Comparison of ENCODE assay signal across 8 cellular contexts in the genomic region with DNA sequence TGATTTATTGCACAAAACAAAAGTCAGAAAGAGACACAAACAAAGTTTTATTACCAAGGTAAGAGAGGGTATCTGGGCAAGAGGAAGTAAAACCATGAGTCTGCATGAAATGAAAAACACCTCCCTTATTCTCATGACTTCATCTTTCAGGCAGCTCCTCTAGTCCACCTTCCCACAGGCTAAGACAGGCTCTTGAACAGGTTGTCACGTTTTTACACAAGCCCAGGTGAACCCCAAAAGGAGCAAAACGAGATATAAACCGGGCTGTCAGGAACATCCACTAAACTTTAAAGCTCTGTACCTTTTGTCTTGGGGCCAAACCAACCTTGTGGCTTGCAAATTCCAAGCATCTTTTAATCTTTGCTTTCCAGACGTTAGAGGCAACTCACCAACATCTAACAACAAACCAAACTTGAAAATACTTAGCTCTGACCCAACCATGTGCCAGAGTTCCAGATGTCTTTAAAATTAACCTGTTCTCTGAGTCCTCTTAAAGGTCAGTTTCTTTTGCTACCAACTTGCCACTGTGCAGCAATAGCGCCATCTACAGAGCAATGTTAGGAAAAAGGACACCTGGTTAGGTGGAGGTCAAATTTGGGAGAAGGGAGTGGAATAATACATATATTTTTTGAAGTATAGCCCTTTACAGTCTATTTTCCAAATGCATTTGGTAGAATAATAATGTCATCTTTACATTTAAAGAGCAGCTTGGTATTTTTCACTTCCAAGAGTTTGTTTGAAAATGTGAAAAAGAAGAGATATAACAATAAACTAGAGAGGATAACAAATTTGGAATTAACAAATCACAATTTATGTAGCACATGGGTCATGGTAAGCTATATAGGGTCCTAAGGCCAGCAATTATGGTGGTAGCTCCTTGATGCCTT.
A peak's percentile ranks its signal among the peaks of the same experiment; 100 is the strongest.
DNase-seq lines count a peak whose midpoint lies in the region; ATAC-seq and TF ChIP-seq lines count a peak whose summit lies in the region.

No MANE protein-coding gene starts in this region.

- H3K27me3 Mint-ChIP-seq in GM23338 (ENCODE audit: insufficient read depth, low read depth, poor library complexity), result peaks cover 2% of the 10 kb centered on the region
- peaks cover 19% of the 10 kb centered on the region for H3K27me3 Mint-ChIP-seq in T-helper 2 cell treated with Interferon-gamma antibody and Interleukin-4, amounts not matched to agents 5 μg/mL and 100 μg/mL, for 36 hours (ENCODE audit: low read depth)

- no peaks in the 10 kb centered on the region for H3K9me2 ChIP-seq in GM23338 (ENCODE audit: insufficient read depth)

- H4K20me1 ChIP-seq in GM23338 (replicated peaks; ENCODE audit: insufficient read depth) (no peaks in the 10 kb centered on the region), osteoblast (ENCODE audit: insufficient read depth, low read length) (no peaks in the 10 kb centered on the region)

- peak overlapping the region; percentile 12; the same call in 1 of the 2 replicates for H2AFZ ChIP-seq in GM23338
- H2AFZ ChIP-seq in osteoblast (ENCODE audit: low read length), result no peak overlapping the region

- no peak overlapping the region for H3K27ac ChIP-seq in GM23338 (ENCODE audit: low read depth)
- no peak overlapping the region for H3K27ac ChIP-seq in effector memory CD4-positive, alpha-beta T cell (ENCODE audit: insufficient read depth, low read length, poor library complexity, severe bottlenecking)
- no peak overlapping the region for H3K27ac ChIP-seq in osteoblast (ENCODE audit: low read depth, low read length)

- H3K27me3 ChIP-seq in GM23338 (ENCODE audit: insufficient read depth), result no peaks in the 10 kb centered on the region
- no peaks in the 10 kb centered on the region for H3K27me3 ChIP-seq in effector memory CD4-positive, alpha-beta T cell (replicated peaks; ENCODE audit: control insufficient read depth, insufficient read depth, low read length, poor library complexity, severe bottlenecking)
- no peaks in the 10 kb centered on the region for H3K27me3 ChIP-seq in osteoblast (ENCODE audit: insufficient read depth, low read length)

- no peaks in the 10 kb centered on the region for H3K36me3 Mint-ChIP-seq in GM23338 (ENCODE audit: low read depth)
- no peaks in the 10 kb centered on the region for H3K36me3 Mint-ChIP-seq in T-helper 2 cell treated with Interferon-gamma antibody and Interleukin-4, amounts not matched to agents 5 μg/mL and 100 μg/mL, for 36 hours (ENCODE audit: low read depth)

- H3K27ac Mint-ChIP-seq in GM23338, result no peak overlapping the region
- H3K27ac Mint-ChIP-seq in T-helper 2 cell treated with Interferon-gamma antibody and Interleukin-4, amounts not matched to agents 5 μg/mL and 100 μg/mL, for 36 hours, result no peak overlapping the region

- peak; percentile 71 for DNase-seq in activated effector memory CD4-positive, alpha-beta T cell treated with anti-CD3 and anti-CD28 coated beads, Interleukin-2, amount 50 U/mL, for 16 hours
- no peak for DNase-seq in activated effector memory CD4-positive, alpha-beta T cell treated with Interleukin-2 at 50 U/mL for 16 hours
- DNase-seq in GM23338 (ENCODE audit: low spot score), result peak; percentile 85
- peak; percentile 54 for DNase-seq in Jurkat, Clone E6-1 (ENCODE audit: low read depth, low spot score)
- DNase-seq in T-helper 2 cell treated with Interferon-gamma antibody and Interleukin-4, amounts not matched to agents 5 μg/mL and 100 μg/mL, for 36 hours (ENCODE audit: low spot score), result peak; percentile 45
- peak in 2 of 3 donors; percentile 8 to 21 for DNase-seq in effector memory CD4-positive, alpha-beta T cell
- DNase-seq in osteoblast (ENCODE audit: insufficient read length, low spot score, missing footprints), result peak; percentile 19
- no peak for DNase-seq in ecto neural progenitor cell (ENCODE audit: low spot score)

- no peak overlapping the region for H3K4me3 ChIP-seq in GM23338
- H3K4me3 ChIP-seq in Jurkat, Clone E6-1 (ENCODE audit: low read length), result no peak overlapping the region
- H3K4me3 ChIP-seq in effector memory CD4-positive, alpha-beta T cell (ENCODE audit: insufficient read depth, low read depth, low read length, poor library complexity, severe bottlenecking), result no peak overlapping the region
- H3K4me3 ChIP-seq in osteoblast (ENCODE audit: insufficient read depth, low read length), result no peak overlapping the region

- H3K4me2 ChIP-seq in GM23338, result no peak overlapping the region
- H3K4me2 ChIP-seq in osteoblast (ENCODE audit: insufficient read depth, low read length), result no peak overlapping the region

- no peaks in the 10 kb centered on the region for H3K4me1 Mint-ChIP-seq in GM23338
- H3K4me1 Mint-ChIP-seq in T-helper 2 cell treated with Interferon-gamma antibody and Interleukin-4, amounts not matched to agents 5 μg/mL and 100 μg/mL, for 36 hours (ENCODE audit: low read depth), result peaks cover 28% of the 10 kb centered on the region

- no peaks in the 10 kb centered on the region for H3F3A ChIP-seq in GM23338 (replicated peaks; ENCODE audit: low read depth)

- H3K9me3 Mint-ChIP-seq in GM23338, result no peaks in the 10 kb centered on the region
- H3K9me3 Mint-ChIP-seq in T-helper 2 cell treated with Interferon-gamma antibody and Interleukin-4, amounts not matched to agents 5 μg/mL and 100 μg/mL, for 36 hours, result no peaks in the 10 kb centered on the region

- H3K9me3 ChIP-seq in effector memory CD4-positive, alpha-beta T cell (ENCODE audit: control insufficient read depth, low read length), result no peaks in the 10 kb centered on the region
- no peaks in the 10 kb centered on the region for H3K9me3 ChIP-seq in osteoblast (ENCODE audit: low read depth, low read length)

- H3K36me3 ChIP-seq in GM23338 (ENCODE audit: insufficient read depth), result no peaks in the 10 kb centered on the region
- no peaks in the 10 kb centered on the region for H3K36me3 ChIP-seq in effector memory CD4-positive, alpha-beta T cell (ENCODE audit: control insufficient read depth, insufficient read depth, low read length)
- no peaks in the 10 kb centered on the region for H3K36me3 ChIP-seq in osteoblast (ENCODE audit: insufficient read depth, low read length)

- H3K79me2 ChIP-seq in GM23338 (replicated peaks; ENCODE audit: insufficient read depth) (no peaks in the 10 kb centered on the region), osteoblast (ENCODE audit: insufficient read depth, low read length) (no peaks in the 10 kb centered on the region)

- H3K4me3 Mint-ChIP-seq in GM23338, result no peak overlapping the region
- no peak overlapping the region for H3K4me3 Mint-ChIP-seq in T-helper 2 cell treated with Interferon-gamma antibody and Interleukin-4, amounts not matched to agents 5 μg/mL and 100 μg/mL, for 36 hours

- peak; percentile 96 to 97 for TF ChIP-seq CTCF in GM23338 (conservative IDR thresholded peaks at IDR 0.05; ENCODE audit: low read depth in 2 of 2)
- peak; percentile 79 for TF ChIP-seq CTCF in osteoblast (IDR thresholded peaks at IDR 0.05; ENCODE audit: extremely low read depth, low read depth, low read length)

- peak; percentile 85 for ATAC-seq in GM23338

- H3K4me1 ChIP-seq in GM23338 (ENCODE audit: insufficient read depth), result no peaks in the 10 kb centered on the region
- no peaks in the 10 kb centered on the region for H3K4me1 ChIP-seq in effector memory CD4-positive, alpha-beta T cell (ENCODE audit: control insufficient read depth, insufficient read depth, low read length, poor library complexity, severe bottlenecking)
- no peaks in the 10 kb centered on the region for H3K4me1 ChIP-seq in osteoblast (ENCODE audit: insufficient read depth, low read length)

TF ChIP-seq in GM23338, 12 proteins besides CTCF, POLR2A, EP300 and RAD21:
- no peak for TF ChIP-seq CREB1 (CRISPR knock-in tag; IDR thresholded peaks at IDR 0.05; ENCODE audit: low read depth)
TF ChIP-seq in GM23338: peak in this region for 0.

Comparison
In these comparisons a context has a peak if more than half of its experiments do, and no peak if none do; other contexts are left out.
1. DNase-seq: peak in activated effector memory CD4-positive, alpha-beta T cell treated with anti-CD3 and anti-CD28 coated beads, Interleukin-2, amount 50 U/mL, for 16 hours (single experiment), GM23338 (single experiment), Jurkat, Clone E6-1 (single experiment), T-helper 2 cell treated with Interferon-gamma antibody and Interleukin-4, amounts not matched to agents 5 μg/mL and 100 μg/mL, for 36 hours (single experiment), effector memory CD4-positive, alpha-beta T cell (2 of 3) and osteoblast (single experiment); none in activated effector memory CD4-positive, alpha-beta T cell treated with Interleukin-2 at 50 U/mL for 16 hours (single experiment) and ecto neural progenitor cell (single experiment).